ENCODE assay signal across 8 cellular contexts in the genomic region with DNA sequence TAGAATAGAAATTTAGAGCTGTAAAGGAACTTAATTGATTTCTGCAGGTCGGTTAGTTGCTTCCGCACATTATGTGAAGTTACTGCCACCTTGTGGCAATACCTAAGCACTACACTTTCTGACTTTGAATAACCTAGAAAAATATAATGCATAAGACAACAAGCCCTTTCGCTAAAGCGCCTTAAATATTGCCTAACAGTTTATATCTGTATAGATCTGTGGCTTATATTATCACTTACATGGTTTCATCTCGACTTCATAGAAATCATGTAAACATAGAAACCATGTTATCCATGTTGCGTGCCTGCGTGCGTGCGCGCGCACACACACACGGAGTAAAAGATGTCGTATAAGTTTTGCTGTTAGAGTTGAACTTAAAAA. TPM values are rescaled to one million over a fixed set of nuclear protein-coding genes. Genes with fewer than 3 reads are reported as not detected.
DNase-seq lines count a peak whose midpoint lies in the region; ATAC-seq and TF ChIP-seq lines count a peak whose summit lies in the region.

No MANE protein-coding gene starts in this region.

- H3K9me3 ChIP-seq in adrenal gland (replicated peaks in 1 of 3) (no peaks in the 10 kb centered on the region), heart right ventricle (peaks cover 0 to 7% (median 0%) of the 10 kb centered on the region in 11 donors)

- H3K27ac Mint-ChIP-seq in activated T-cell treated with anti-CD3 and anti-CD28 coated beads, Interleukin-2, amount 50 U/mL, for 24 hours, result peak overlapping the region; percentile 76

- H3K36me3 ChIP-seq in adrenal gland (replicated peaks in 1 of 2) (no peaks in the 10 kb centered on the region), heart right ventricle (no peaks in the 10 kb centered on the region)

- peak overlapping the region in 2 of 4 donors; percentile 14 to 68 for H3K4me3 ChIP-seq in adrenal gland
- H3K4me3 ChIP-seq in heart right ventricle, result peak overlapping the region in 9 of 10 donors; percentile 16 to 65 (median 53)

- WGBS in adrenal gland, 4 donors, result 6 to 26% (median 16%) methylated on average over 13 of the region's 13 CpGs
- WGBS in heart right ventricle, 2 donors, result 4 to 5% methylated on average over 13 of the region's 13 CpGs

- peak overlapping the region in 4 of 5 donors; percentile 87 to 99 (median 92) for H3K27ac ChIP-seq in adrenal gland
- H3K27ac ChIP-seq in heart right ventricle, result peak overlapping the region; percentile 27 to 95 (median 86)

- TF ChIP-seq POLR2A in adrenal gland (IDR thresholded peaks at IDR 0.05), result no peak

- ATAC-seq in HG03354 (IDR thresholded peaks at IDR 0.05; ENCODE audit: poor library complexity, severe bottlenecking, unreplicated experiment) (peak; percentile 59), heart right ventricle (peak; percentile 23 to 75 (median 55))

- H3K4me1 ChIP-seq in adrenal gland (replicated peaks in 1 of 2), result peaks cover 5 to 29% of the 10 kb centered on the region in 2 donors
- peaks cover 0 to 40% (median 16%) of the 10 kb centered on the region in 9 donors for H3K4me1 ChIP-seq in heart right ventricle

- H3K9me3 Mint-ChIP-seq in activated T-cell treated with anti-CD3 and anti-CD28 coated beads, Interleukin-2, amount 50 U/mL, for 24 hours, result no peaks in the 10 kb centered on the region

- intact Hi-C loops in adrenal gland (cut with DNase I), result loop anchor here in 1 of 2 donors (5.0 to 10.0 kb wide), 3 partner anchors 74 to 794 kb away; no protein-coding TSS in a partner anchor
- intact Hi-C loops in heart right ventricle (cut with DNase I), result loop anchor here in 8 of 10 donors (2.0 to 10.0 kb wide), 9 partner anchors 74 to 1036 kb away; no protein-coding TSS in a partner anchor

- no peak for DNase-seq in activated T-cell treated with anti-CD3 and anti-CD28 coated beads, Interleukin-2, amount 50 U/mL, for 24 hours
- no peak for DNase-seq in activated T-cell treated with anti-CD3 and anti-CD28 coated beads, Interleukin-2, amount 50 U/mL, for 1 hour
- DNase-seq in NOMO-1 (lab: John Stamatoyannopoulos, UW; ENCODE audit: unreplicated experiment in 2 of 2) (peak; percentile 57 to 67), adrenal gland (peak; percentile 54 to 77 (median 65)), heart right ventricle (peak; percentile 45 to 59), pons (ENCODE audit: low spot score) (peak; percentile 95), mesenteric fat pad (ENCODE audit: low spot score) (no peak)

- no peaks in the 10 kb centered on the region for H3K27me3 Mint-ChIP-seq in activated T-cell treated with anti-CD3 and anti-CD28 coated beads, Interleukin-2, amount 50 U/mL, for 24 hours

- H3K36me3 Mint-ChIP-seq in activated T-cell treated with anti-CD3 and anti-CD28 coated beads, Interleukin-2, amount 50 U/mL, for 24 hours (ENCODE audit: low read depth), result peaks cover 29% of the 10 kb centered on the region

- peak overlapping the region; percentile 26 for H3K4me3 Mint-ChIP-seq in activated T-cell treated with anti-CD3 and anti-CD28 coated beads, Interleukin-2, amount 50 U/mL, for 24 hours

- H3K4me1 Mint-ChIP-seq in activated T-cell treated with anti-CD3 and anti-CD28 coated beads, Interleukin-2, amount 50 U/mL, for 24 hours (ENCODE audit: low read depth), result peaks cover 37% of the 10 kb centered on the region

- H3K27me3 ChIP-seq in adrenal gland (no peaks in the 10 kb centered on the region), heart right ventricle (no peaks in the 10 kb centered on the region)

- TF ChIP-seq CTCF in adrenal gland (IDR thresholded peaks at IDR 0.05) (peak; percentile 85 to 96 (median 94)), heart right ventricle (IDR thresholded peaks at IDR 0.05) (peak; percentile 76 to 96 (median 91))

RNA-seq across cellular contexts. Expression of gene IFI16, which starts 10.9 kb away (rescaled TPM):
- total RNA-seq in adrenal gland (100 to 1,000 TPM in 3 of 8 donors, 10 to 100 TPM in 5; 43.5 to 130 (median 89.5) TPM), heart right ventricle (10 to 100 TPM; 16.1 to 73.8 (median 21.4) TPM), mesenteric fat pad (128 TPM)
- polyA plus RNA-seq in adrenal gland (100 to 1,000 TPM in 2 of 3 donors, 10 to 100 TPM in 1; 92.0 to 128 (median 123) TPM), heart right ventricle (10 to 100 TPM; 33.8 to 54.4 TPM)

Comparison
In these comparisons a context has a peak if more than half of its experiments do, and no peak if none do; other contexts are left out.
1. DNase-seq: peak in NOMO-1 (2 of 2), adrenal gland (7 of 7), heart right ventricle (2 of 2) and pons (single experiment); none in activated T-cell treated with anti-CD3 and anti-CD28 coated beads, Interleukin-2, amount 50 U/mL, for 24 hours (single experiment), activated T-cell treated with anti-CD3 and anti-CD28 coated beads, Interleukin-2, amount 50 U/mL, for 1 hour (single experiment) and mesenteric fat pad (single experiment).